In genomic region chr18:21243041-21243431, GRCh38 we compare ENCODE assay signal across 9 cellular contexts. TPM values are rescaled to one million over a fixed set of nuclear protein-coding genes. Genes with fewer than 3 reads are reported as not detected.
DNase-seq lines count a peak whose midpoint lies in the region; ATAC-seq, FAIRE-seq and TF ChIP-seq lines count a peak whose summit lies in the region.
"Had no signal": no experiment of that assay in that cellular context is flagged by ENCODE, and none has a peak within 500 bp of the region (broad histone marks: within the 10 kb centered on the region; RNA-seq: fewer than 3 reads in every experiment).

No MANE protein-coding gene starts in this region.

- no peak overlapping the region for H4K91ac ChIP-seq in H1 (replicated peaks; ENCODE audit: insufficient read length, low read length)

- no peak overlapping the region for H2AK5ac ChIP-seq in H1 (ENCODE audit: low read depth, low read length)

- H3K23ac ChIP-seq in H1 (ENCODE audit: insufficient read length) = no peak overlapping the region

- H3K56ac ChIP-seq in H1 (replicated peaks; ENCODE audit: insufficient read length, low read depth, low read length) = no peak overlapping the region

- H2BK12ac ChIP-seq in H1 (ENCODE audit: low read depth, low read length) = no peak overlapping the region

- peaks cover 48 to 64% (median 57%) of the 10 kb centered on the region in 3 donors for H3K27me3 Mint-ChIP-seq in naive B cell

- peaks cover 0 to 5% (median 3%) of the 10 kb centered on the region in 7 donors for H3K9me3 Mint-ChIP-seq in naive B cell

- no peak overlapping the region for H2BK15ac ChIP-seq in H1 (ENCODE audit: low read length)

- no peak overlapping the region for H3K27ac ChIP-seq in HUES64 (ENCODE audit: low read depth, low read length)
- no peak overlapping the region for H3K27ac ChIP-seq in H1 (ENCODE audit: low read depth, low read length)

- H2BK120ac ChIP-seq in H1 (replicated peaks; ENCODE audit: low read depth, low read length) = no peak overlapping the region

- TF ChIP-seq RAD21 in H1 (IDR thresholded peaks at IDR 0.05 in 1 of 2, conservative IDR thresholded peaks at IDR 0.05 in 1 of 2; ENCODE audit: low read depth in 2 of 2, low read length in 2 of 2) = no peak

- WGBS in HUES64 = under 1% methylated on average over 21 of the region's 21 CpGs
- WGBS in H1 (ENCODE audit: extremely low coverage in 1 of 2, insufficient coverage in 1 of 2, insufficient read length in 1 of 2, insufficient replicate concordance in 2 of 2, low coverage in 1 of 2, low lambda C conversion rate in 2 of 2, missing lambda C conversion rate in 1 of 2), 2 experiments = 8% methylated on average over 21 of the region's 21 CpGs; no CpG with 5 or more reads in 1 of the 2 experiments

- no peak overlapping the region for H2BK20ac ChIP-seq in H1 (ENCODE audit: low read length)

- H4K20me1 ChIP-seq in H1 (replicated peaks in 1 of 2; ENCODE audit: control insufficient read depth in 1 of 2, insufficient read depth in 2 of 2, low read length in 2 of 2) = no peaks in the 10 kb centered on the region

- H3K14ac ChIP-seq in H1 (ENCODE audit: insufficient read length) = no peak overlapping the region

- peaks cover 0 to 10% (median 5%) of the 10 kb centered on the region in 3 donors for H3K4me1 Mint-ChIP-seq in naive B cell

- FAIRE-seq in H1 (lab: Jason Lieb, UNC) = no peak
- FAIRE-seq: GM18507 had no signal

- peak; percentile 14 for DNase-seq in AG08395 (ENCODE audit: low spot score)
- peak in 1 of 2 experiments; percentile 55 for DNase-seq in H1 (ENCODE audit: low read depth in 1 of 2, low spot score in 2 of 2)
- DNase-seq in naive B cell = no peak
- no peak for DNase-seq in GOT3 (lab: John Stamatoyannopoulos, UW)
- no peak for DNase-seq in NCI-H2107 treated with DMSO at 0.1 percent for 48 hours (lab: John Stamatoyannopoulos, UW; ENCODE audit: unreplicated experiment)
- DNase-seq in NCI-H1105 treated with DMSO at 0.1 percent for 48 hours (lab: John Stamatoyannopoulos, UW) = no peak

- no peaks in the 10 kb centered on the region for H3K9me3 ChIP-seq in HUES64 (ENCODE audit: insufficient read depth, low read depth, low read length)
- H3K9me3 ChIP-seq in H1 (ENCODE audit: insufficient read depth in 2 of 2, low read depth in 1 of 2, low read length in 1 of 2) = no peaks in the 10 kb centered on the region

- no peak for TF ChIP-seq EP300 in H1 (IDR thresholded peaks at IDR 0.05; ENCODE audit: borderline replicate concordance in 1 of 2, low read depth in 2 of 2, low read length in 2 of 2)

- no peak overlapping the region for H3K27ac Mint-ChIP-seq in naive B cell

- no peaks in the 10 kb centered on the region for H3K79me1 ChIP-seq in H1 (ENCODE audit: low read depth, low read length)

- no peak overlapping the region for H2BK5ac ChIP-seq in H1 (ENCODE audit: low read depth, low read length)

- CTCF ChIA-PET in H1 (lab: Charles Lee; ENCODE audit: partially characterized antibody) = interaction anchor here (0.5 to 1.2 kb wide), 2 partner anchors 29 to 319 kb away, joined by 3 read pairs; no protein-coding TSS in a partner anchor

- no peak for TF ChIP-seq CTCF in H1 (IDR thresholded peaks at IDR 0.05; ENCODE audit: control extremely low read depth in 1 of 3, insufficient read depth in 1 of 3, low read depth in 1 of 3, low read length in 3 of 3)

- no peaks in the 10 kb centered on the region; a peak in 1 of 4 replicates for H3K79me2 ChIP-seq in H1 (ENCODE audit: control insufficient read depth in 1 of 2, insufficient read depth in 2 of 2, low read length in 2 of 2)

- no peak overlapping the region for H3K4ac ChIP-seq in H1 (replicated peaks; ENCODE audit: insufficient read length, low read depth, low read length)

- H3K9ac ChIP-seq in HUES64 (ENCODE audit: low read depth, low read length) (peak overlapping the region; percentile 57; the same call in 1 of the 2 replicates), H1 (replicated peaks in 1 of 4; ENCODE audit: extremely low read depth in 1 of 4, low read depth in 3 of 4, low read length in 3 of 4) (peak overlapping the region in 1 of 4 experiments; percentile 16; a peak in 2 of 7 replicates)

- POLR2A ChIA-PET in H1 (lab: Charles Lee; ENCODE audit: partially characterized antibody) = interaction anchor here (1.0 kb wide), 1 partner anchor 369 kb away, joined by 4 read pairs; the partner anchor contains the start of gene SNRPD1

- ATAC-seq in naive B cell (ENCODE audit: low read depth in 2 of 2) = no peak
- ATAC-seq in GM21528 (IDR thresholded peaks at IDR 0.05; ENCODE audit: low FRiP score, unreplicated experiment) = no peak

- peaks cover 26% of the 10 kb centered on the region; the same call in 1 of the 2 replicates for H3K4me1 ChIP-seq in HUES64 (ENCODE audit: insufficient read depth, low read length)
- H3K4me1 ChIP-seq in H1 (replicated peaks in 1 of 4; ENCODE audit: control insufficient read depth in 3 of 4, insufficient read depth in 4 of 4, low read length in 3 of 4) = peaks cover 0 to 15% (median 8%) of the 10 kb centered on the region in 4 experiments; a peak in 6 of 7 replicates

- no peak for TF ChIP-seq POLR2A in H1 (IDR thresholded peaks at IDR 0.05; ENCODE audit: control extremely low read depth in 1 of 2, low read depth in 2 of 2, low read length in 2 of 2)

- H3K36me3 ChIP-seq in HUES64 (ENCODE audit: insufficient read depth, low read length) = no peaks in the 10 kb centered on the region
- no peaks in the 10 kb centered on the region for H3K36me3 ChIP-seq in H1 (ENCODE audit: control insufficient read depth in 2 of 4, insufficient read depth in 4 of 4, low read length in 3 of 4)

- no peaks in the 10 kb centered on the region for H3K36me3 Mint-ChIP-seq in naive B cell

- H3K4me3 Mint-ChIP-seq in naive B cell = peak overlapping the region in 7 of 8 donors; percentile 10 to 86 (median 67)

- H3K27me3 ChIP-seq in HUES64 (ENCODE audit: insufficient read depth, low read length) (peaks cover 83% of the 10 kb centered on the region), H1 (replicated peaks in 1 of 4; ENCODE audit: control insufficient read depth in 3 of 4, extremely low read depth in 1 of 4, insufficient read depth in 3 of 4, low read length in 3 of 4) (peaks cover 35 to 64% (median 56%) of the 10 kb centered on the region in 4 experiments)

- no peak overlapping the region for H2AFZ ChIP-seq in H1 (ENCODE audit: low read length)

- H3K4me3 ChIP-seq in HUES64 (ENCODE audit: low read length) (peak overlapping the region; percentile 71), H1 (ENCODE audit: extremely low read depth in 1 of 4, insufficient read depth in 2 of 4, low read depth in 3 of 4, low read length in 4 of 4) (peak overlapping the region; percentile 63 to 74 (median 69))

- no peak overlapping the region for H4K5ac ChIP-seq in H1 (ENCODE audit: insufficient read length, low read depth, low read length)

- H4K8ac ChIP-seq in H1 (ENCODE audit: extremely low read depth, insufficient read depth, low read length) = no peak overlapping the region

- H3K18ac ChIP-seq in H1 (ENCODE audit: extremely low read depth, low read length) = no peak overlapping the region

- H3K23me2 ChIP-seq in H1 (ENCODE audit: low read depth, low read length) = peaks cover 13% of the 10 kb centered on the region; the same call in 1 of the 2 replicates

- H3K4me2 ChIP-seq in H1 (ENCODE audit: insufficient read depth in 1 of 2, low read depth in 2 of 2, low read length in 2 of 2) = peak overlapping the region; percentile 73 to 85

TF ChIP-seq in H1, 55 proteins besides CTCF, POLR2A, EP300 and RAD21 (continues in another document):
- TF ChIP-seq NANOG (IDR thresholded peaks at IDR 0.05; ENCODE audit: insufficient read depth, low read depth, low read length, poor library complexity, severe bottlenecking) (no peak), GABPA (IDR thresholded peaks at IDR 0.05; ENCODE audit: borderline replicate concordance, insufficient read depth, low read length) (no peak), GTF2F1 (IDR thresholded peaks at IDR 0.05; ENCODE audit: borderline replicate concordance, low read depth, low read length) (no peak), SP4 (IDR thresholded peaks at IDR 0.05; ENCODE audit: low read length) (no peak), CREB1 (IDR thresholded peaks at IDR 0.05) (no peak), CBX5 (IDR thresholded peaks at IDR 0.05; ENCODE audit: low read depth, low read length) (no peak), SP1 (IDR thresholded peaks at IDR 0.05; ENCODE audit: low read depth, low read length) (no peak), SIN3A (conservative IDR thresholded peaks at IDR 0.05 in 1 of 2, IDR thresholded peaks at IDR 0.05 in 1 of 2; ENCODE audit: low read depth in 1 of 2, low read length in 2 of 2) (no peak), POU5F1 (IDR thresholded peaks at IDR 0.05; ENCODE audit: low read depth, low read length) (no peak), HDAC6 (IDR thresholded peaks at IDR 0.05; ENCODE audit: low read depth, low read length) (no peak), CHD2 (IDR thresholded peaks at IDR 0.05; ENCODE audit: low read length) (no peak), KDM4A (IDR thresholded peaks at IDR 0.05; ENCODE audit: low read depth, low read length, severe bottlenecking) (no peak), TAF7 (optimal IDR thresholded peaks at IDR 0.05; ENCODE audit: borderline replicate concordance, low read depth, low read length) (no peak), ASH2L (IDR thresholded peaks at IDR 0.05; ENCODE audit: low read length) (no peak), SAP30 (IDR thresholded peaks at IDR 0.05; ENCODE audit: insufficient read depth, insufficient replicate concordance, low read length) (peak; percentile 76)

RNA-seq across cellular contexts. Expression of gene GREB1L, which starts 1.0 kb away (rescaled TPM):
- 22.8 TPM for polyA plus RNA-seq in HUES64 (2013, experiment 1 of 2)
- 26.6 TPM for polyA plus RNA-seq in HUES64 (2013, experiment 2 of 2)
- total RNA-seq in H1 (2021; fragmentation: NEBNext Ultra II Directional; extraction: Animal tissue kit (Norgen Biotek cat#: 25700)) = 0.31 and 0.34 TPM in 2 replicates
- polyA plus RNA-seq in H1 (2011; rRNA removed) = 1.6 and 2.9 TPM in 2 replicates
- 2.7 TPM for polyA plus RNA-seq in H1 (2011; cell fraction: cytosol; rRNA removed)
- 4.9 TPM for polyA plus RNA-seq in H1 (2011; cell fraction: nucleus; rRNA removed)
- 1.1 to 1.9 TPM (median 1.5 TPM) in 4 replicates for polyA plus RNA-seq in H1 (2012, experiment 1 of 2)
- polyA plus RNA-seq in H1 (2012, experiment 2 of 2) = 0.13 TPM
- polyA plus RNA-seq in H1 (2013, experiment 1 of 2) = not detected
- polyA plus RNA-seq in H1 (2013, experiment 2 of 2) = 0.02 TPM
- 4.2 and 12.5 TPM in 2 replicates for polyA minus RNA-seq in H1 (2011; rRNA and poly(A)+ RNA removed)
- 6.5 TPM for polyA minus RNA-seq in H1 (2011; cell fraction: cytosol; rRNA and poly(A)+ RNA removed)
- polyA minus RNA-seq in H1 (2011; cell fraction: nucleus; rRNA and poly(A)+ RNA removed) = 12.3 TPM
- under 1 TPM in 3 of 6 donors, not detected in 3; 0.06 to 0.25 (median 0.15) TPM for polyA plus RNA-seq in naive B cell (ENCODE audit: low read depth in 6 of 6)
